In genomic region chr20:61967300-61967699, GRCh38 we compare ENCODE assay signal across 27 cellular contexts.
"Had no signal": no experiment of that assay in that cellular context is flagged by ENCODE, and none has a peak within 500 bp of the region (broad histone marks: within the 10 kb centered on the region; RNA-seq: fewer than 3 reads in every experiment).

No MANE protein-coding gene starts in this region.

- H3K4me1 ChIP-seq: adrenal gland, colonic mucosa had no signal

- H3K9me3 Mint-ChIP-seq: activated CD8-positive, alpha-beta T cell treated with anti-CD3 and anti-CD28 coated beads for 36 hours; activated naive CD8-positive, alpha-beta T cell treated with anti-CD3 and anti-CD28 coated beads for 36 hours; activated naive CD8-positive, alpha-beta T cell treated with anti-CD3 and anti-CD28 coated beads, Interleukin-2, amount 50 U/mL, for 24 hours; activated T-cell treated with anti-CD3 and anti-CD28 coated beads, Interleukin-2, amount 50 U/mL, for 4 hours; activated T-helper 17 cell treated with anti-CD3 and anti-CD28 coated beads, Interleukin-2, amount 50 U/mL, for 72 hours had no signal

- DNase-seq: activated CD4-positive, alpha-beta T cell treated with anti-CD3 and anti-CD28 coated beads for 1 hour; activated CD4-positive, alpha-beta T cell treated with anti-CD3 and anti-CD28 coated beads for 4 hours; activated CD4-positive, alpha-beta T cell treated with anti-CD3 and anti-CD28 coated beads, Interleukin-2, amount 50 U/mL, for 1 hour; activated CD4-positive, alpha-beta T cell treated with anti-CD3 and anti-CD28 coated beads, Interleukin-2, amount 50 U/mL, for 48 hours; activated CD4-positive, CD25-positive, alpha-beta regulatory T cell; activated CD8-positive, alpha-beta T cell treated with anti-CD3 and anti-CD28 coated beads for 36 hours; activated effector memory CD4-positive, alpha-beta T cell treated with Interleukin-2 at 50 U/mL for 16 hours; activated gamma-delta T cell treated with Interleukin-2 at 50 U/mL for 16 hours; activated naive CD4-positive, alpha-beta T cell treated with Interleukin-2 at 50 U/mL for 16 hours; activated naive CD8-positive, alpha-beta T cell treated with anti-CD3 and anti-CD28 coated beads for 36 hours; activated naive CD8-positive, alpha-beta T cell treated with anti-CD3 and anti-CD28 coated beads, Interleukin-2, amount 50 U/mL, for 24 hours; activated T-cell treated with anti-CD3 and anti-CD28 coated beads, Interleukin-2, amount 50 U/mL, for 4 hours; amygdala; aorta; body of pancreas; caudate nucleus; colonic mucosa; effector CD8-positive, alpha-beta T cell; foreskin fibroblast; T-helper 2 cell had no signal

- H3K4me1 Mint-ChIP-seq: activated naive CD4-positive, alpha-beta T cell treated with anti-CD3 and anti-CD28 coated beads, Interleukin-2, amount 50 U/mL, for 24 hours; activated naive CD8-positive, alpha-beta T cell treated with anti-CD3 and anti-CD28 coated beads for 36 hours; activated naive CD8-positive, alpha-beta T cell treated with anti-CD3 and anti-CD28 coated beads, Interleukin-2, amount 50 U/mL, for 24 hours; activated T-helper 17 cell treated with anti-CD3 and anti-CD28 coated beads, Interleukin-2, amount 50 U/mL, for 72 hours had no signal

- ATAC-seq: activated CD8-positive, alpha-beta T cell treated with anti-CD3 and anti-CD28 coated beads for 36 hours; activated naive CD8-positive, alpha-beta T cell treated with anti-CD3 and anti-CD28 coated beads, Interleukin-2, amount 50 U/mL, for 24 hours; activated T-cell treated with anti-CD3 and anti-CD28 coated beads, Interleukin-2, amount 50 U/mL, for 4 hours; activated T-helper 17 cell treated with anti-CD3 and anti-CD28 coated beads, Interleukin-2, amount 50 U/mL, for 72 hours; body of pancreas had no signal

- H3K27ac Mint-ChIP-seq: activated CD8-positive, alpha-beta T cell treated with anti-CD3 and anti-CD28 coated beads for 36 hours; activated naive CD4-positive, alpha-beta T cell treated with anti-CD3 and anti-CD28 coated beads, Interleukin-2, amount 50 U/mL, for 24 hours; activated naive CD8-positive, alpha-beta T cell treated with anti-CD3 and anti-CD28 coated beads for 36 hours; activated naive CD8-positive, alpha-beta T cell treated with anti-CD3 and anti-CD28 coated beads, Interleukin-2, amount 50 U/mL, for 24 hours; activated T-helper 17 cell treated with anti-CD3 and anti-CD28 coated beads, Interleukin-2, amount 50 U/mL, for 72 hours had no signal

- H3K27ac ChIP-seq: adrenal gland, body of pancreas, colonic mucosa, epithelial cell of prostate had no signal

- H3K4me3 Mint-ChIP-seq: activated CD8-positive, alpha-beta T cell treated with anti-CD3 and anti-CD28 coated beads for 36 hours; activated naive CD4-positive, alpha-beta T cell treated with anti-CD3 and anti-CD28 coated beads, Interleukin-2, amount 50 U/mL, for 24 hours; activated naive CD8-positive, alpha-beta T cell treated with anti-CD3 and anti-CD28 coated beads for 36 hours; activated naive CD8-positive, alpha-beta T cell treated with anti-CD3 and anti-CD28 coated beads, Interleukin-2, amount 50 U/mL, for 24 hours; activated T-cell treated with anti-CD3 and anti-CD28 coated beads, Interleukin-2, amount 50 U/mL, for 4 hours; activated T-helper 17 cell treated with anti-CD3 and anti-CD28 coated beads, Interleukin-2, amount 50 U/mL, for 72 hours had no signal

- H3K27me3 ChIP-seq: adrenal gland, body of pancreas had no signal

- H3K4me3 ChIP-seq: adrenal gland, body of pancreas, colonic mucosa had no signal

- H3K9me3 ChIP-seq: adrenal gland, body of pancreas, colonic mucosa had no signal

- H3K36me3 ChIP-seq: adrenal gland, colonic mucosa had no signal

- FAIRE-seq: endometrium, endothelial cell of umbilical vein, frontal cortex had no signal
